ENCODE assay signal across 1 cellular context in genomic region chr17:61498595-61498994, GRCh38.
TF ChIP-seq lines count a peak whose summit lies in the region.

No MANE protein-coding gene starts in this region.

TF ChIP-seq in HCT116, 20 proteins besides CTCF, POLR2A, EP300 and RAD21:
- no peak for TF ChIP-seq ZFX (IDR thresholded peaks at IDR 0.05)
TF ChIP-seq in HCT116: peak in this region for 0.
